Comparison of ENCODE assay signal across 15 cellular contexts in genomic region chr14:52922656-52923055, GRCh38. TPM values are rescaled to one million over a fixed set of nuclear protein-coding genes. Genes with fewer than 3 reads are reported as not detected.
DNase-seq lines count a peak whose midpoint lies in the region; ATAC-seq and TF ChIP-seq lines count a peak whose summit lies in the region.
"Had no signal": no experiment of that assay in that cellular context is flagged by ENCODE, and none has a peak within 500 bp of the region (broad histone marks: within the 10 kb centered on the region; RNA-seq: fewer than 3 reads in every experiment).

No MANE protein-coding gene starts in this region.

- WGBS in thyroid gland, 2 donors: 40 to 42% methylated on average over 4 of the region's 4 CpGs

- no peaks in the 10 kb centered on the region for H3K27me3 ChIP-seq in adipocyte (replicated peaks; ENCODE audit: control insufficient read depth, insufficient read depth, low read length)
- no peaks in the 10 kb centered on the region for H3K27me3 ChIP-seq in foreskin keratinocyte
- H3K27me3 ChIP-seq in thyroid gland: no peaks in the 10 kb centered on the region
- H3K27me3 ChIP-seq: body of pancreas had no signal

- TF ChIP-seq POLR2A in thyroid gland (IDR thresholded peaks at IDR 0.05): no peak

- H3K9ac ChIP-seq in adipocyte (ENCODE audit: low read length): no peak overlapping the region

- H3K36me3 ChIP-seq in adipocyte (ENCODE audit: control insufficient read depth, insufficient read depth, low read length, severe bottlenecking) (peaks cover 14% of the 10 kb centered on the region), thyroid gland (no peaks in the 10 kb centered on the region)

- DNase-seq in NCI-H2171 treated with DMSO at 0.1 percent for 48 hours (lab: John Stamatoyannopoulos, UW) (peak; percentile 15), NCI-H2171 (lab: John Stamatoyannopoulos, UW) (no peak), adipocyte (ENCODE audit: low read depth) (peak; percentile 69), foreskin keratinocyte (peak in 1 of 2 donors; percentile 25), thyroid gland (no peak), CD1c-positive myeloid dendritic cell (ENCODE audit: extremely low spot score) (no peak)
- DNase-seq: 8988T; activated CD4-positive, alpha-beta T cell treated with anti-CD3 and anti-CD28 coated beads, Interleukin-2, amount 10 ng/mL, durations not matched to agents 7 days and 5 days; body of pancreas; Caco-2; NCI-H510A; small intestine; substantia nigra had no signal

- H3K9me3 ChIP-seq in adipocyte (ENCODE audit: control insufficient read depth, low read length) (no peaks in the 10 kb centered on the region), thyroid gland (no peaks in the 10 kb centered on the region)
- H3K9me3 ChIP-seq: body of pancreas, Caco-2 had no signal

- H3K27ac ChIP-seq in foreskin keratinocyte: no peak overlapping the region
- peak overlapping the region; percentile 10 to 69 (median 14) for H3K27ac ChIP-seq in thyroid gland

- H3K4me3 ChIP-seq in adipocyte (ENCODE audit: low read length): no peak overlapping the region
- H3K4me3 ChIP-seq in thyroid gland (replicated peaks in 1 of 3): no peak overlapping the region
- H3K4me3 ChIP-seq: body of pancreas had no signal

- ATAC-seq in foreskin keratinocyte: peak; percentile 25
- ATAC-seq in GM21786 (IDR thresholded peaks at IDR 0.05; ENCODE audit: unreplicated experiment): no peak
- no peak for ATAC-seq in esophagus mucosa
- ATAC-seq: body of pancreas had no signal

- TF ChIP-seq CTCF in foreskin keratinocyte (conservative IDR thresholded peaks at IDR 0.05) (no peak), thyroid gland (IDR thresholded peaks at IDR 0.05) (no peak)

- intact Hi-C loops in thyroid gland (cut with DNase I): no loop called here

- H3K4me1 ChIP-seq in adipocyte (ENCODE audit: control insufficient read depth, insufficient read depth, low read length): peaks cover 92% of the 10 kb centered on the region
- peaks cover 11% of the 10 kb centered on the region for H3K4me1 ChIP-seq in foreskin keratinocyte
- H3K4me1 ChIP-seq in thyroid gland: peaks cover 59 to 83% of the 10 kb centered on the region in 2 donors

RNA-seq across cellular contexts. Expression of gene FERMT2, which starts 28.2 kb away (rescaled TPM):
- total RNA-seq in foreskin keratinocyte (15.1 and 17.1 TPM in 2 replicates), thyroid gland (10 to 100 TPM; 57.1 to 98.5 (median 74.2) TPM), esophagus mucosa (4.1 TPM)
- 6.7 and 6.9 TPM in 2 replicates for polyA plus RNA-seq in foreskin keratinocyte

Comparison
In these comparisons a context has a peak if more than half of its experiments do, and no peak if none do; other contexts are left out.
1. DNase-seq: peak in NCI-H2171 treated with DMSO at 0.1 percent for 48 hours (single experiment) and adipocyte (single experiment); none in NCI-H2171 (single experiment), thyroid gland (0 of 2) and CD1c-positive myeloid dendritic cell (single experiment).